In the genomic region with DNA sequence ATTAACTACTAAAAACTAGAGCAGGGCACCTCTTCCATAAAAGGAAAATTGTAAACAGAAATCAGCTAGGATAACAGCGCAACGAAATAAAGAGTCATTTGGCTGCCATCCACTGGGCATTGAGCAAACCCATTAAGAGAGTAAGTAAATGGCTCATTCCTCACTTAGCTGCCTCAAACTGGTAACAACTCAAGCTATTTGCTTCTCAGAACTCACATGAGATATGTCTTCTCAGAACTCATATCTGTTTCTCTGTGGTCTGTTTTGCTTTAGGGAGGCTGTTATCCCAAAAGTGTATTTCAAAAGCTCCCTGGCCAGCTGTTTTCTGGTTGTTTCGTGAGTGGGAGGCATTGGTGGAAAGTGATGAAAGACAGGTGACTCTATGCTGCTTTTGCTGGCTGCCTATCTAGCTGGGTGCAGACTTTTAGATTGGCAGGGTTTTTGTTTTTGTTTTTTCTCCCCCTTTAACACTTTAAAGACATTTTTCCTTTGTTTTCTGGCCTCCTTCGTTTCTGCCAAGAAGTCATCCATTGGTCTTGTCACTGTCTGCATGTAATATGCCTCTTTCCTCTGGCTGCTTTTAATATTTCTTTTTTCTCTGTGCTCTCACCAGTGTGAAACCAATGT, we compare ENCODE assay signal across 1 cellular context.
A peak's percentile ranks its signal among the peaks of the same experiment; 100 is the strongest.
TF ChIP-seq lines count a peak whose summit lies in the region.

No MANE protein-coding gene starts in this region.

TF ChIP-seq in K562, 482 proteins besides CTCF, POLR2A, EP300 and RAD21 (continued from another document and continues in another):
- TF ChIP-seq, protein P1, sequence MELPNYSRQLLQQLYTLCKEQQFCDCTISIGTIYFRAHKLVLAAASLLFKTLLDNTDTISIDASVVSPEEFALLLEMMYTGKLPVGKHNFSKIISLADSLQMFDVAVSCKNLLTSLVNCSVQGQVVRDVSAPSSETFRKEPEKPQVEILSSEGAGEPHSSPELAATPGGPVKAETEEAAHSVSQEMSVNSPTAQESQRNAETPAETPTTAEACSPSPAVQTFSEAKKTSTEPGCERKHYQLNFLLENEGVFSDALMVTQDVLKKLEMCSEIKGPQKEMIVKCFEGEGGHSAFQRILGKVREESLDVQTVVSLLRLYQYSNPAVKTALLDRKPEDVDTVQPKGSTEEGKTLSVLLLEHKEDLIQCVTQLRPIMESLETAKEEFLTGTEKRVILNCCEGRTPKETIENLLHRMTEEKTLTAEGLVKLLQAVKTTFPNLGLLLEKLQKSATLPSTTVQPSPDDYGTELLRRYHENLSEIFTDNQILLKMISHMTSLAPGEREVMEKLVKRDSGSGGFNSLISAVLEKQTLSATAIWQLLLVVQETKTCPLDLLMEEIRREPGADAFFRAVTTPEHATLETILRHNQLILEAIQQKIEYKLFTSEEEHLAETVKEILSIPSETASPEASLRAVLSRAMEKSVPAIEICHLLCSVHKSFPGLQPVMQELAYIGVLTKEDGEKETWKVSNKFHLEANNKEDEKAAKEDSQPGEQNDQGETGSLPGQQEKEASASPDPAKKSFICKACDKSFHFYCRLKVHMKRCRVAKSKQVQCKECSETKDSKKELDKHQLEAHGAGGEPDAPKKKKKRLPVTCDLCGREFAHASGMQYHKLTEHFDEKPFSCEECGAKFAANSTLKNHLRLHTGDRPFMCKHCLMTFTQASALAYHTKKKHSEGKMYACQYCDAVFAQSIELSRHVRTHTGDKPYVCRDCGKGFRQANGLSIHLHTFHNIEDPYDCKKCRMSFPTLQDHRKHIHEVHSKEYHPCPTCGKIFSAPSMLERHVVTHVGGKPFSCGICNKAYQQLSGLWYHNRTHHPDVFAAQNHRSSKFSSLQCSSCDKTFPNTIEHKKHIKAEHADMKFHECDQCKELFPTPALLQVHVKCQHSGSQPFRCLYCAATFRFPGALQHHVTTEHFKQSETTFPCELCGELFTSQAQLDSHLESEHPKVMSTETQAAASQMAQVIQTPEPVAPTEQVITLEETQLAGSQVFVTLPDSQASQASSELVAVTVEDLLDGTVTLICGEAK (IDR thresholded peaks at IDR 0.05), result no peak
- TF ChIP-seq, protein P1 (CRISPR knock-in tag; IDR thresholded peaks at IDR 0.05), result no peak
- TF ChIP-seq PHF20 (IDR thresholded peaks at IDR 0.05; ENCODE audit: partially characterized antibody) (no peak), NR2C2 (CRISPR knock-in tag; IDR thresholded peaks at IDR 0.05) (no peak), NR2C2 (tag; IDR thresholded peaks at IDR 0.05) (no peak; the same call in 1 of the 2 replicates), MLX (CRISPR knock-in tag; conservative IDR thresholded peaks at IDR 0.05) (no peak), PTTG1 (tag; IDR thresholded peaks at IDR 0.05; ENCODE audit: low read depth) (no peak), TAF7 (tag; IDR thresholded peaks at IDR 0.05) (no peak), ARHGAP35 (IDR thresholded peaks at IDR 0.05; ENCODE audit: partially characterized antibody) (no peak), ZC3H8 (IDR thresholded peaks at IDR 0.05) (no peak), RFX7 (CRISPR knock-in tag; IDR thresholded peaks at IDR 0.05) (no peak), ZNF12 (CRISPR knock-in tag; IDR thresholded peaks at IDR 0.05) (no peak), ZNF655 (CRISPR knock-in tag; IDR thresholded peaks at IDR 0.05) (no peak), ZNF311 (CRISPR knock-in tag; IDR thresholded peaks at IDR 0.05) (no peak), POLR2H (tag; IDR thresholded peaks at IDR 0.05; ENCODE audit: low read depth) (no peak), CBFA2T3 (IDR thresholded peaks at IDR 0.05) (peak; percentile 96), MCM7 (IDR thresholded peaks at IDR 0.05) (no peak), HMG20A (CRISPR knock-in tag; conservative IDR thresholded peaks at IDR 0.05) (no peak), PTBP1 (IDR thresholded peaks at IDR 0.05; ENCODE audit: low read depth, low read length) (no peak), TCF7L2 (IDR thresholded peaks at IDR 0.05; ENCODE audit: low read depth, low read length) (no peak), ZFP36 (IDR thresholded peaks at IDR 0.05; ENCODE audit: low read depth, low read length, partially characterized antibody) (no peak), RBM15 (IDR thresholded peaks at IDR 0.05; ENCODE audit: insufficient read depth, low read length) (no peak), ZNF174 (CRISPR knock-in tag; IDR thresholded peaks at IDR 0.05) (no peak), DNMT1 (IDR thresholded peaks at IDR 0.05) (no peak), ZZZ3 (IDR thresholded peaks at IDR 0.05) (no peak), ETV5 (CRISPR knock-in tag; IDR thresholded peaks at IDR 0.05; ENCODE audit: low read depth) (no peak), HOXB6 (CRISPR knock-in tag; IDR thresholded peaks at IDR 0.05; ENCODE audit: borderline replicate concordance) (no peak), NR2F6 (CRISPR knock-in tag; IDR thresholded peaks at IDR 0.05) (no peak), OTX1 (CRISPR knock-in tag; IDR thresholded peaks at IDR 0.05) (0 out of 2 replicates have a peak, but pooled peaks have one; percentile 54), SNAPC5 (CRISPR knock-in tag; IDR thresholded peaks at IDR 0.05) (no peak), HES1 (IDR thresholded peaks at IDR 0.05; ENCODE audit: low read depth) (0 out of 2 replicates have a peak, but pooled peaks have one; percentile 51), ZNF780A (CRISPR knock-in tag; IDR thresholded peaks at IDR 0.05) (no peak), FUS (optimal IDR thresholded peaks at IDR 0.05; ENCODE audit: low read depth, low read length) (no peak), CBX5 (IDR thresholded peaks at IDR 0.05; ENCODE audit: borderline replicate concordance, low read depth) (no peak), CREBBP (IDR thresholded peaks at IDR 0.05; ENCODE audit: low read depth, low read length) (no peak), YBX1 (IDR thresholded peaks at IDR 0.05) (no peak), POLR3A (IDR thresholded peaks at IDR 0.05; ENCODE audit: borderline replicate concordance, extremely low read depth, insufficient read depth, insufficient read length) (no peak), BRCA1 (IDR thresholded peaks at IDR 0.05) (no peak), BRCA1 (CRISPR knock-in tag; IDR thresholded peaks at IDR 0.05) (no peak), ZBED1 (IDR thresholded peaks at IDR 0.05) (no peak), ZKSCAN3 (CRISPR knock-in tag; IDR thresholded peaks at IDR 0.05) (no peak), MAZ (CRISPR knock-in tag; conservative IDR thresholded peaks at IDR 0.05 in 1 of 2, IDR thresholded peaks at IDR 0.05 in 1 of 2) (peak in 1 of 2 experiments; percentile 32; a peak in 3 of 4 replicates), ZNF764 (CRISPR knock-in tag; IDR thresholded peaks at IDR 0.05; ENCODE audit: low read depth) (no peak)
- TF ChIP-seq, protein P2, sequence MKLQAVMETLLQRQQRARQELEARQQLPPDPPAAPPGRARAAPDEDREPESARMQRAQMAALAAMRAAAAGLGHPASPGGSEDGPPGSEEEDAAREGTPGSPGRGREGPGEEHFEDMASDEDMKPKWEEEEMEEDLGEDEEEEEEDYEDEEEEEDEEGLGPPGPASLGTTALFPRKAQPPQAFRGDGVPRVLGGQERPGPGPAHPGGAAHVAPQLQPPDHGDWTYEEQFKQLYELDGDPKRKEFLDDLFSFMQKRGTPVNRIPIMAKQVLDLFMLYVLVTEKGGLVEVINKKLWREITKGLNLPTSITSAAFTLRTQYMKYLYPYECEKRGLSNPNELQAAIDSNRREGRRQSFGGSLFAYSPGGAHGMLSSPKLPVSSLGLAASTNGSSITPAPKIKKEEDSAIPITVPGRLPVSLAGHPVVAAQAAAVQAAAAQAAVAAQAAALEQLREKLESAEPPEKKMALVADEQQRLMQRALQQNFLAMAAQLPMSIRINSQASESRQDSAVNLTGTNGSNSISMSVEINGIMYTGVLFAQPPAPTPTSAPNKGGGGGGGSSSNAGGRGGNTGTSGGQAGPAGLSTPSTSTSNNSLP (IDR thresholded peaks at IDR 0.05; ENCODE audit: borderline replicate concordance, low read depth, low read length), result peak; percentile 45; the same call in 1 of the 2 replicates
- TF ChIP-seq, protein P3, sequence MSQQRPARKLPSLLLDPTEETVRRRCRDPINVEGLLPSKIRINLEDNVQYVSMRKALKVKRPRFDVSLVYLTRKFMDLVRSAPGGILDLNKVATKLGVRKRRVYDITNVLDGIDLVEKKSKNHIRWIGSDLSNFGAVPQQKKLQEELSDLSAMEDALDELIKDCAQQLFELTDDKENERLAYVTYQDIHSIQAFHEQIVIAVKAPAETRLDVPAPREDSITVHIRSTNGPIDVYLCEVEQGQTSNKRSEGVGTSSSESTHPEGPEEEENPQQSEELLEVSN (IDR thresholded peaks at IDR 0.05; ENCODE audit: borderline replicate concordance in 1 of 2, extremely low read depth in 1 of 2, insufficient read depth in 1 of 2, insufficient read length in 1 of 2, low read depth in 1 of 2, low read length in 1 of 2, poor library complexity in 1 of 2, severe bottlenecking in 1 of 2), result no peak
- TF ChIP-seq, protein P4, sequence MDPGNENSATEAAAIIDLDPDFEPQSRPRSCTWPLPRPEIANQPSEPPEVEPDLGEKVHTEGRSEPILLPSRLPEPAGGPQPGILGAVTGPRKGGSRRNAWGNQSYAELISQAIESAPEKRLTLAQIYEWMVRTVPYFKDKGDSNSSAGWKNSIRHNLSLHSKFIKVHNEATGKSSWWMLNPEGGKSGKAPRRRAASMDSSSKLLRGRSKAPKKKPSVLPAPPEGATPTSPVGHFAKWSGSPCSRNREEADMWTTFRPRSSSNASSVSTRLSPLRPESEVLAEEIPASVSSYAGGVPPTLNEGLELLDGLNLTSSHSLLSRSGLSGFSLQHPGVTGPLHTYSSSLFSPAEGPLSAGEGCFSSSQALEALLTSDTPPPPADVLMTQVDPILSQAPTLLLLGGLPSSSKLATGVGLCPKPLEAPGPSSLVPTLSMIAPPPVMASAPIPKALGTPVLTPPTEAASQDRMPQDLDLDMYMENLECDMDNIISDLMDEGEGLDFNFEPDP (CRISPR knock-in tag; IDR thresholded peaks at IDR 0.05), result no peak
- TF ChIP-seq, protein P5, sequence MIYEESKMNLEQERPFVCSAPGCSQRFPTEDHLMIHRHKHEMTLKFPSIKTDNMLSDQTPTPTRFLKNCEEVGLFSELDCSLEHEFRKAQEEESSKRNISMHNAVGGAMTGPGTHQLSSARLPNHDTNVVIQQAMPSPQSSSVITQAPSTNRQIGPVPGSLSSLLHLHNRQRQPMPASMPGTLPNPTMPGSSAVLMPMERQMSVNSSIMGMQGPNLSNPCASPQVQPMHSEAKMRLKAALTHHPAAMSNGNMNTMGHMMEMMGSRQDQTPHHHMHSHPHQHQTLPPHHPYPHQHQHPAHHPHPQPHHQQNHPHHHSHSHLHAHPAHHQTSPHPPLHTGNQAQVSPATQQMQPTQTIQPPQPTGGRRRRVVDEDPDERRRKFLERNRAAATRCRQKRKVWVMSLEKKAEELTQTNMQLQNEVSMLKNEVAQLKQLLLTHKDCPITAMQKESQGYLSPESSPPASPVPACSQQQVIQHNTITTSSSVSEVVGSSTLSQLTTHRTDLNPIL (CRISPR knock-in tag; IDR thresholded peaks at IDR 0.05), result no peak
